18 cellular contexts compared by ENCODE assay signal in genomic region chr12:75782182-75782581, GRCh38.
DNase-seq lines count a peak whose midpoint lies in the region; ATAC-seq and TF ChIP-seq lines count a peak whose summit lies in the region.
"Had no signal": no experiment of that assay in that cellular context is flagged by ENCODE, and none has a peak within 500 bp of the region (broad histone marks: within the 10 kb centered on the region; RNA-seq: fewer than 3 reads in every experiment).

No MANE protein-coding gene starts in this region.

- intact Hi-C loops in PC-9 (cut with micrococcal nuclease; ENCODE audit: unreplicated experiment) = loop anchor here (5.0 to 10.0 kb wide), 6 partner anchors 35 to 257 kb away; partner anchors contain the start of gene PHLDA1
- intact Hi-C loops in vagina (cut with DNase I) = no loop called here
- intact Hi-C loops in CD4-positive, alpha-beta memory T cell (cut with micrococcal nuclease) = no loop called here

- TF ChIP-seq POLR2A in vagina (IDR thresholded peaks at IDR 0.05) = no peak

- H3K4me2 ChIP-seq in PC-9 = no peak overlapping the region
- H3K4me2 ChIP-seq: GM23338, KMS-11 had no signal

- BruUV-seq in PC-9 (replicated peaks; lab: Mats Ljungman, UMichigan) = no TSS peak

- H3K27ac Mint-ChIP-seq in activated naive CD8-positive, alpha-beta T cell = peak overlapping the region; percentile 31
- H3K27ac Mint-ChIP-seq in activated naive CD8-positive, alpha-beta T cell treated with anti-CD3 and anti-CD28 coated beads, Interleukin-2, amount 50 U/mL, for 24 hours = no peak overlapping the region
- H3K27ac Mint-ChIP-seq in CD4-positive, alpha-beta memory T cell = no peak overlapping the region
- H3K27ac Mint-ChIP-seq: GM23338 had no signal

- H3K9me3 Mint-ChIP-seq in activated naive CD8-positive, alpha-beta T cell (ENCODE audit: low read depth) = no peaks in the 10 kb centered on the region
- no peaks in the 10 kb centered on the region for H3K9me3 Mint-ChIP-seq in activated naive CD8-positive, alpha-beta T cell treated with anti-CD3 and anti-CD28 coated beads, Interleukin-2, amount 50 U/mL, for 24 hours
- peaks cover 0 to 2% (median 0%) of the 10 kb centered on the region in 8 donors for H3K9me3 Mint-ChIP-seq in CD4-positive, alpha-beta memory T cell

- TF ChIP-seq CTCF in PC-9 (conservative IDR thresholded peaks at IDR 0.05) = no peak
- TF ChIP-seq CTCF in thoracic aorta (IDR thresholded peaks at IDR 0.05) = no peak
- no peak for TF ChIP-seq CTCF in vagina (IDR thresholded peaks at IDR 0.05)

- peaks cover 13% of the 10 kb centered on the region for H3K9me3 ChIP-seq in PC-9 (ENCODE audit: insufficient read depth, low read depth)
- no peaks in the 10 kb centered on the region for H3K9me3 ChIP-seq in thoracic aorta
- H3K9me3 ChIP-seq in vagina = no peaks in the 10 kb centered on the region
- no peaks in the 10 kb centered on the region for H3K9me3 ChIP-seq in CD4-positive, alpha-beta memory T cell (ENCODE audit: control insufficient read depth in 1 of 2, low read length in 2 of 2)
- H3K9me3 ChIP-seq: BLaER1 treated with 17β-estradiol and CSF1 and Interleukin-3, amounts not matched to agents 10 nM and 100 nM; Peyer's patch had no signal

- CTCF ChIA-PET in PC-9 (lab: Charles Lee) = no interaction called here
- CTCF ChIA-PET in CD4-positive, alpha-beta memory T cell (lab: Charles Lee; ENCODE audit: partially characterized antibody) = no interaction called here

- no peaks in the 10 kb centered on the region for H3K36me3 Mint-ChIP-seq in activated naive CD8-positive, alpha-beta T cell
- no peaks in the 10 kb centered on the region for H3K36me3 Mint-ChIP-seq in activated naive CD8-positive, alpha-beta T cell treated with anti-CD3 and anti-CD28 coated beads, Interleukin-2, amount 50 U/mL, for 24 hours (ENCODE audit: low read depth)
- H3K36me3 Mint-ChIP-seq in CD4-positive, alpha-beta memory T cell = no peaks in the 10 kb centered on the region

- H3K4me1 ChIP-seq in PC-9 (replicated peaks; ENCODE audit: insufficient read depth) (peaks cover 40% of the 10 kb centered on the region), thoracic aorta (ENCODE audit: control insufficient read depth in 1 of 2, low read depth in 2 of 2) (peaks cover 29 to 62% of the 10 kb centered on the region in 2 donors), vagina (no peaks in the 10 kb centered on the region)
- H3K4me1 ChIP-seq in CD4-positive, alpha-beta memory T cell (ENCODE audit: insufficient read depth, low read length) = no peaks in the 10 kb centered on the region
- H3K4me1 ChIP-seq: Peyer's patch had no signal

- H3K4me1 Mint-ChIP-seq in activated naive CD8-positive, alpha-beta T cell (ENCODE audit: low read depth) = peaks cover 5% of the 10 kb centered on the region
- peaks cover 16% of the 10 kb centered on the region for H3K4me1 Mint-ChIP-seq in activated naive CD8-positive, alpha-beta T cell treated with anti-CD3 and anti-CD28 coated beads, Interleukin-2, amount 50 U/mL, for 24 hours
- H3K4me1 Mint-ChIP-seq in CD4-positive, alpha-beta memory T cell = peaks cover 2 to 8% (median 5%) of the 10 kb centered on the region in 4 donors

- H3F3A ChIP-seq in PC-9 (ENCODE audit: insufficient read depth, low read depth) = peaks cover 33% of the 10 kb centered on the region

- H3K27ac ChIP-seq in PC-9 (peak overlapping the region; percentile 69), epithelial cell of prostate (peak overlapping the region; percentile 97), thoracic aorta (peak overlapping the region; percentile 67 to 73), vagina (no peak overlapping the region)
- no peak overlapping the region for H3K27ac ChIP-seq in CD4-positive, alpha-beta memory T cell (ENCODE audit: low read depth, low read length)
- H3K27ac ChIP-seq: BLaER1 treated with 17β-estradiol and CSF1 and Interleukin-3, amounts not matched to agents 10 nM and 100 nM; KMS-11; Peyer's patch had no signal

- POLR2A ChIA-PET in PC-9 (lab: Charles Lee; ENCODE audit: unreplicated experiment) = no interaction called here
- POLR2A ChIA-PET in CD4-positive, alpha-beta memory T cell (lab: Charles Lee; ENCODE audit: partially characterized antibody) = no interaction called here

- H3K36me3 ChIP-seq in PC-9 (ENCODE audit: low read depth) = no peaks in the 10 kb centered on the region
- no peaks in the 10 kb centered on the region for H3K36me3 ChIP-seq in thoracic aorta
- no peaks in the 10 kb centered on the region for H3K36me3 ChIP-seq in vagina
- H3K36me3 ChIP-seq in CD4-positive, alpha-beta memory T cell (ENCODE audit: insufficient read depth, low read length) = no peaks in the 10 kb centered on the region
- H3K36me3 ChIP-seq: BLaER1 treated with 17β-estradiol and CSF1 and Interleukin-3, amounts not matched to agents 10 nM and 100 nM; Peyer's patch had no signal

- H2AFZ ChIP-seq in PC-9 = no peak overlapping the region
- H2AFZ ChIP-seq: GM23338 had no signal

- no peak for ATAC-seq in activated naive CD8-positive, alpha-beta T cell treated with anti-CD3 and anti-CD28 coated beads, Interleukin-2, amount 50 U/mL, for 24 hours
- ATAC-seq in thoracic aorta (ENCODE audit: insufficient number of reproducible peaks, low FRiP score, low read depth) (no peak), HG02588 (IDR thresholded peaks at IDR 0.05; ENCODE audit: unreplicated experiment) (no peak)
- ATAC-seq: GM12878, GM23338 had no signal

- DNase-seq in activated naive CD8-positive, alpha-beta T cell treated with anti-CD3 and anti-CD28 coated beads, Interleukin-2, amount 50 U/mL, for 24 hours = no peak
- no peak for DNase-seq in PC-9
- no peak for DNase-seq in epithelial cell of prostate (ENCODE audit: low read depth, low spot score)
- DNase-seq in thoracic aorta (ENCODE audit: low spot score) = no peak
- no peak for DNase-seq in vagina (ENCODE audit: extremely low spot score in 2 of 2)
- DNase-seq in CD4-positive, alpha-beta memory T cell = no peak
- DNase-seq: 8988T, GDM1, NCI-H1092, NCI-H2081 treated with DMSO at 0.1 percent for 48 hours, Peyer's patch, SHP77 had no signal

- H3K9me2 ChIP-seq in PC-9 (ENCODE audit: insufficient read depth) = no peaks in the 10 kb centered on the region

- no peak overlapping the region for H3K4me3 Mint-ChIP-seq in activated naive CD8-positive, alpha-beta T cell
- no peak overlapping the region for H3K4me3 Mint-ChIP-seq in activated naive CD8-positive, alpha-beta T cell treated with anti-CD3 and anti-CD28 coated beads, Interleukin-2, amount 50 U/mL, for 24 hours
- no peak overlapping the region for H3K4me3 Mint-ChIP-seq in CD4-positive, alpha-beta memory T cell
- H3K4me3 Mint-ChIP-seq: GM23338 had no signal

- no peaks in the 10 kb centered on the region for H3K79me2 ChIP-seq in PC-9 (ENCODE audit: low read depth)

- no peaks in the 10 kb centered on the region for H3K27me3 ChIP-seq in PC-9 (ENCODE audit: insufficient read depth, low read depth)
- no peaks in the 10 kb centered on the region for H3K27me3 ChIP-seq in thoracic aorta (replicated peaks; ENCODE audit: insufficient read depth)
- no peaks in the 10 kb centered on the region for H3K27me3 ChIP-seq in vagina
- no peaks in the 10 kb centered on the region for H3K27me3 ChIP-seq in CD4-positive, alpha-beta memory T cell (ENCODE audit: insufficient read depth, low read length)
- H3K27me3 ChIP-seq: BLaER1 treated with 17β-estradiol and CSF1 and Interleukin-3, amounts not matched to agents 10 nM and 100 nM; Peyer's patch had no signal

- H3K4me3 ChIP-seq in PC-9 = no peak overlapping the region
- H3K4me3 ChIP-seq in thoracic aorta = no peak overlapping the region
- no peak overlapping the region for H3K4me3 ChIP-seq in vagina
- H3K4me3 ChIP-seq in CD4-positive, alpha-beta memory T cell (ENCODE audit: low read length in 2 of 2) = no peak overlapping the region
- H3K4me3 ChIP-seq: BLaER1 treated with 17β-estradiol and CSF1 and Interleukin-3, amounts not matched to agents 10 nM and 100 nM; GM12878; GM23338; Peyer's patch had no signal

- no peaks in the 10 kb centered on the region for H3K27me3 Mint-ChIP-seq in activated naive CD8-positive, alpha-beta T cell
- H3K27me3 Mint-ChIP-seq in activated naive CD8-positive, alpha-beta T cell treated with anti-CD3 and anti-CD28 coated beads, Interleukin-2, amount 50 U/mL, for 24 hours = peaks cover 10% of the 10 kb centered on the region
- H3K27me3 Mint-ChIP-seq in CD4-positive, alpha-beta memory T cell = peaks cover 0 to 2% of the 10 kb centered on the region in 2 donors

- no peaks in the 10 kb centered on the region for H4K20me1 ChIP-seq in PC-9 (ENCODE audit: insufficient read depth)
- H4K20me1 ChIP-seq: BLaER1 treated with 17β-estradiol and CSF1 and Interleukin-3, amounts not matched to agents 10 nM and 100 nM had no signal

Comparison
In these comparisons a context has a peak if more than half of its experiments do, and no peak if none do; other contexts are left out.
1. H3K27ac ChIP-seq: peak in PC-9 (single experiment), epithelial cell of prostate (single experiment) and thoracic aorta (2 of 2); none in vagina (single experiment) and CD4-positive, alpha-beta memory T cell (single experiment).